ENCODE assay signal across 8 cellular contexts in genomic region chr6:36444470-36444869, GRCh38. TPM values are rescaled to one million over a fixed set of nuclear protein-coding genes. Genes with fewer than 3 reads are reported as not detected.
DNase-seq lines count a peak whose midpoint lies in the region; ATAC-seq and TF ChIP-seq lines count a peak whose summit lies in the region.

No MANE protein-coding gene starts in this region.

- peaks cover 2 to 5% (median 2%) of the 10 kb centered on the region in 3 donors for H3K36me3 ChIP-seq in skeletal muscle tissue (ENCODE audit: control insufficient read depth in 3 of 3, insufficient read depth in 3 of 3, low read length in 3 of 3)

- in situ Hi-C loops in GM13977 (cut with MboI; ENCODE audit: low pct_unique_long_range_greater_than_20kb, low sequenced_read_pairs, unreplicated experiment): no loop called here

- no peaks in the 10 kb centered on the region for H3K9me3 ChIP-seq in skeletal muscle tissue (ENCODE audit: control insufficient read depth in 3 of 3, low read length in 3 of 3)

- H3K4me1 ChIP-seq in skeletal muscle tissue (ENCODE audit: control insufficient read depth in 3 of 3, insufficient read depth in 3 of 3, low read length in 3 of 3): peaks cover 21 to 26% (median 22%) of the 10 kb centered on the region in 3 donors

- peak overlapping the region; percentile 97 for H3K4me3 ChIP-seq in WI38 (ENCODE audit: low read depth, low read length)
- H3K4me3 ChIP-seq in foreskin fibroblast (ENCODE audit: low read depth in 1 of 2, low read length in 2 of 2): peak overlapping the region; percentile 77 to 84
- H3K4me3 ChIP-seq in skeletal muscle tissue (ENCODE audit: low read length in 3 of 3): peak overlapping the region; percentile 85 to 98 (median 95)
- no peak overlapping the region for H3K4me3 ChIP-seq in lower leg skin (ENCODE audit: low read depth, poor library complexity, severe bottlenecking)

- WGBS in lower leg skin, 2 donors: 47 to 50% methylated on average over 3 of the region's 3 CpGs

- no peak for TF ChIP-seq CTCF in GM13977 (IDR thresholded peaks at IDR 0.05; ENCODE audit: extremely low read depth, insufficient read depth, missing control alignments)
- no peak for TF ChIP-seq CTCF in WI38 (IDR thresholded peaks at IDR 0.05; ENCODE audit: low read depth, low read length)
- no peak for TF ChIP-seq CTCF in foreskin fibroblast (IDR thresholded peaks at IDR 0.05; ENCODE audit: low read depth, low read length)
- no peak for TF ChIP-seq CTCF in lower leg skin (IDR thresholded peaks at IDR 0.05)

- ATAC-seq in GM19395 (IDR thresholded peaks at IDR 0.05; ENCODE audit: unreplicated experiment) (no peak), GM18498 (IDR thresholded peaks at IDR 0.05; ENCODE audit: unreplicated experiment) (no peak), HG03439 (IDR thresholded peaks at IDR 0.05; ENCODE audit: unreplicated experiment) (no peak)

- H3K27me3 ChIP-seq in skeletal muscle tissue (ENCODE audit: control insufficient read depth in 3 of 3, insufficient read depth in 3 of 3, low read length in 3 of 3): no peaks in the 10 kb centered on the region

- DNase-seq in GM13977 (ENCODE audit: low spot score) (peak; percentile 15), foreskin fibroblast (peak in 1 of 2 donors; percentile 38), lower leg skin (ENCODE audit: low spot score in 2 of 2) (no peak)

- TF ChIP-seq POLR2A in lower leg skin (IDR thresholded peaks at IDR 0.05): no peak

- intact Hi-C loops in lower leg skin (cut with DNase I; ENCODE audit: low total_unique reads): loop anchor here (10.0 kb wide), 2 partner anchors 100 to 150 kb away; partner anchors contain the start of genes SRSF3 and STK38

- H3K27ac ChIP-seq in skeletal muscle tissue (ENCODE audit: low read depth, low read length): peak overlapping the region; percentile 94

- H3K9ac ChIP-seq in skeletal muscle tissue (ENCODE audit: low read depth in 1 of 3, low read length in 3 of 3): peak overlapping the region; percentile 94 to 99 (median 95)

RNA-seq across cellular contexts. Expression of gene KCTD20, which starts 1.7 kb away (rescaled TPM):
- 64.2 TPM for total RNA-seq in skeletal muscle tissue
- total RNA-seq in lower leg skin: 10 to 100 TPM; 48.5 to 84.1 (median 56.8) TPM

RNA-seq across cellular contexts. Expression of gene PXT1, which starts 1.8 kb away (rescaled TPM):
- total RNA-seq in skeletal muscle tissue (not detected), lower leg skin (not detected)

RNA-seq across cellular contexts. Expression of gene ETV7, which starts 57.0 kb away (rescaled TPM):
- total RNA-seq in skeletal muscle tissue (not detected), lower leg skin (10 to 100 TPM; 14.3 to 30.0 (median 15.0) TPM)

Comparison
In these comparisons a context has a peak if more than half of its experiments do, and no peak if none do; other contexts are left out.
1. RNA of gene ETV7, which starts 57.0 kb away (total RNA-seq): 14.3 to 30.0 TPM in lower leg skin; not detected in skeletal muscle tissue (single experiment); every median in the first group is over 10 times any median in the second.